Comparison of ENCODE assay signal across 10 cellular contexts in genomic region chr6:143868808-143869207, GRCh38. TPM values are rescaled to one million over a fixed set of nuclear protein-coding genes. Genes with fewer than 3 reads are reported as not detected.
"Had no signal": no experiment of that assay in that cellular context is flagged by ENCODE, and none has a peak within 500 bp of the region (broad histone marks: within the 10 kb centered on the region; RNA-seq: fewer than 3 reads in every experiment).

No MANE protein-coding gene starts in this region.

RNA-seq across cellular contexts. Expression of gene ZC2HC1B, which starts 4.5 kb away (rescaled TPM):
- total RNA-seq: activated CD4-positive, alpha-beta memory T cell treated with anti-CD3 and anti-CD28 coated beads, Interleukin-2, amount 10 ng/mL, durations not matched to agents 7 days and 5 days; activated CD4-positive, alpha-beta T cell treated with anti-CD3 and anti-CD28 coated beads for 36 hours; activated CD4-positive, alpha-beta T cell treated with anti-CD3 and anti-CD28 coated beads, Interleukin-2, amount 10 ng/mL, durations not matched to agents 24 days and 14 days; activated CD4-positive, alpha-beta T cell treated with anti-CD3 and anti-CD28 coated beads, Interleukin-2, amount 10 ng/mL, durations not matched to agents 7 days and 5 days; activated CD8-positive, alpha-beta memory T cell treated with anti-CD3 and anti-CD28 coated beads for 36 hours; activated CD8-positive, alpha-beta T cell treated with anti-CD3 and anti-CD28 coated beads for 36 hours; activated CD8-positive, alpha-beta T cell treated with anti-CD3 and anti-CD28 coated beads, Interleukin-2, amount 10 ng/mL, durations not matched to agents 7 days and 5 days; T-helper 1 cell treated with Interleukin-12 subunit alpha and Interleukin-12 subunit beta and Interleukin-4 antibody, amounts not matched to agents 30 ng/mL and 1 ng/mL, for 36 hours; T-helper 2 cell treated with Interferon-gamma antibody and Interleukin-4, amounts not matched to agents 100 ng/mL and 5 ng/mL, for 36 hours; WTC11 had no signal
